In genomic region chr9:37624073-37624472, GRCh38 we compare ENCODE assay signal across 30 cellular contexts. TPM values are rescaled to one million over a fixed set of nuclear protein-coding genes. Genes with fewer than 3 reads are reported as not detected.
"Had no signal": no experiment of that assay in that cellular context is flagged by ENCODE, and none has a peak within 500 bp of the region (broad histone marks: within the 10 kb centered on the region; RNA-seq: fewer than 3 reads in every experiment).

No MANE protein-coding gene starts in this region.

- H3K4me3 ChIP-seq: coronary artery, dorsolateral prefrontal cortex, esophagus muscularis mucosa, gastrocnemius medialis, heart left ventricle had no signal

- H3K27me3 Mint-ChIP-seq: activated B cell treated with CpG ODN at 0.5 μM for 24 hours; activated CD8-positive, alpha-beta T cell treated with anti-CD3 and anti-CD28 coated beads for 36 hours; activated naive CD4-positive, alpha-beta T cell treated with anti-CD3 and anti-CD28 coated beads, Interleukin-2, amount 50 U/mL, for 24 hours; central memory CD8-positive, alpha-beta T cell had no signal

- H3K9me3 ChIP-seq: esophagus muscularis mucosa, gastrocnemius medialis, heart left ventricle had no signal

- H3K4me1 Mint-ChIP-seq: activated B cell treated with CpG ODN at 0.5 μM for 24 hours; activated naive CD4-positive, alpha-beta T cell treated with anti-CD3 and anti-CD28 coated beads, Interleukin-2, amount 50 U/mL, for 24 hours; activated naive CD8-positive, alpha-beta T cell treated with anti-CD3 and anti-CD28 coated beads, Interleukin-2, amount 10 ng/mL, durations not matched to agents 7 days and 5 days; central memory CD8-positive, alpha-beta T cell had no signal

- H3K4me3 Mint-ChIP-seq: activated B cell treated with CpG ODN at 0.5 μM for 24 hours; activated CD8-positive, alpha-beta T cell treated with anti-CD3 and anti-CD28 coated beads for 36 hours; activated naive CD4-positive, alpha-beta T cell treated with anti-CD3 and anti-CD28 coated beads for 36 hours; activated naive CD4-positive, alpha-beta T cell treated with anti-CD3 and anti-CD28 coated beads, Interleukin-2, amount 50 U/mL, for 24 hours; activated naive CD8-positive, alpha-beta T cell treated with anti-CD3 and anti-CD28 coated beads, Interleukin-2, amount 10 ng/mL, durations not matched to agents 7 days and 5 days; activated T-helper 1 cell treated with anti-CD3 and anti-CD28 coated beads, Interleukin-12 subunit alpha, Interleukin-12 subunit beta, Interleukin-2, Interleukin-4 antibody, amounts not matched to agents 30 ng/mL and 10 ng/mL and 1 ng/mL, durations not matched to agents 14 hours and 24 hours and 36 hours; central memory CD8-positive, alpha-beta T cell; dendritic cell treated with granulocyte-macrophage colony-stimulating factor and Interleukin-4, amounts not matched to agents 40 ng/mL and 50 ng/mL, for 4 days had no signal

- H3K27ac ChIP-seq: brain microvascular endothelial cell, coronary artery, dorsolateral prefrontal cortex, esophagus muscularis mucosa, foreskin keratinocyte, gastrocnemius medialis, heart left ventricle had no signal

- H3K36me3 Mint-ChIP-seq: activated naive CD4-positive, alpha-beta T cell treated with anti-CD3 and anti-CD28 coated beads, Interleukin-2, amount 50 U/mL, for 24 hours; activated naive CD8-positive, alpha-beta T cell treated with anti-CD3 and anti-CD28 coated beads, Interleukin-2, amount 10 ng/mL, durations not matched to agents 7 days and 5 days had no signal

- H3K27me3 ChIP-seq: brain microvascular endothelial cell, dorsolateral prefrontal cortex, gastrocnemius medialis, heart left ventricle had no signal

- H3K36me3 ChIP-seq: brain microvascular endothelial cell, esophagus muscularis mucosa, gastrocnemius medialis, heart left ventricle had no signal

- DNase-seq: activated B cell treated with CpG ODN at 0.5 μM for 24 hours; activated CD4-positive, alpha-beta T cell treated with anti-CD3 and anti-CD28 coated beads for 48 hours; activated CD4-positive, alpha-beta T cell treated with anti-CD3 and anti-CD28 coated beads, Interleukin-2, amount 50 U/mL, for 1 hour; activated CD4-positive, alpha-beta T cell treated with anti-CD3 and anti-CD28 coated beads, Interleukin-2, amount 50 U/mL, for 48 hours; activated CD8-positive, alpha-beta memory T cell treated with anti-CD3 and anti-CD28 coated beads for 24 hours; activated CD8-positive, alpha-beta T cell treated with anti-CD3 and anti-CD28 coated beads for 36 hours; activated effector memory CD4-positive, alpha-beta T cell treated with anti-CD3 and anti-CD28 coated beads, Interleukin-2, amount 50 U/mL, for 16 hours; activated naive CD4-positive, alpha-beta T cell treated with anti-CD3 and anti-CD28 coated beads for 36 hours; activated naive CD8-positive, alpha-beta T cell treated with anti-CD3 and anti-CD28 coated beads, Interleukin-2, amount 10 ng/mL, durations not matched to agents 7 days and 5 days; activated T-cell treated with anti-CD3 and anti-CD28 coated beads, Interleukin-2, amount 50 U/mL, for 48 hours; amniotic stem cell; anterior cingulate cortex; brain microvascular endothelial cell; dorsolateral prefrontal cortex; effector memory CD4-positive, alpha-beta T cell; erythroblast; foreskin keratinocyte; gastrocnemius medialis; glutamatergic neuron; heart left ventricle; hypothalamus; T-helper 2 cell had no signal

- H3K27ac Mint-ChIP-seq: activated B cell treated with CpG ODN at 0.5 μM for 24 hours; activated CD8-positive, alpha-beta T cell treated with anti-CD3 and anti-CD28 coated beads for 36 hours; activated naive CD4-positive, alpha-beta T cell treated with anti-CD3 and anti-CD28 coated beads for 36 hours; activated naive CD4-positive, alpha-beta T cell treated with anti-CD3 and anti-CD28 coated beads, Interleukin-2, amount 50 U/mL, for 24 hours; activated naive CD8-positive, alpha-beta T cell treated with anti-CD3 and anti-CD28 coated beads, Interleukin-2, amount 10 ng/mL, durations not matched to agents 7 days and 5 days; activated T-helper 1 cell treated with anti-CD3 and anti-CD28 coated beads, Interleukin-12 subunit alpha, Interleukin-12 subunit beta, Interleukin-2, Interleukin-4 antibody, amounts not matched to agents 30 ng/mL and 10 ng/mL and 1 ng/mL, durations not matched to agents 14 hours and 24 hours and 36 hours; activated T-helper 2 cell treated with anti-CD3 and anti-CD28 coated beads, Interferon-gamma antibody, Interleukin-2, Interleukin-4, amounts not matched to agents 10 μg/mL and 5 μg/mL and 100 μg/mL, durations not matched to agents 14 hours and 24 hours and 36 hours; dendritic cell treated with granulocyte-macrophage colony-stimulating factor and Interleukin-4, amounts not matched to agents 40 ng/mL and 50 ng/mL, for 4 days had no signal

- H3K4me1 ChIP-seq: esophagus muscularis mucosa, gastrocnemius medialis, heart left ventricle had no signal

- H3K9me3 Mint-ChIP-seq: activated B cell treated with CpG ODN at 0.5 μM for 24 hours; activated CD8-positive, alpha-beta T cell treated with anti-CD3 and anti-CD28 coated beads for 36 hours; activated naive CD4-positive, alpha-beta T cell treated with anti-CD3 and anti-CD28 coated beads for 36 hours; activated naive CD4-positive, alpha-beta T cell treated with anti-CD3 and anti-CD28 coated beads, Interleukin-2, amount 50 U/mL, for 24 hours; activated naive CD8-positive, alpha-beta T cell treated with anti-CD3 and anti-CD28 coated beads, Interleukin-2, amount 10 ng/mL, durations not matched to agents 7 days and 5 days; activated T-helper 1 cell treated with anti-CD3 and anti-CD28 coated beads, Interleukin-12 subunit alpha, Interleukin-12 subunit beta, Interleukin-2, Interleukin-4 antibody, amounts not matched to agents 30 ng/mL and 10 ng/mL and 1 ng/mL, durations not matched to agents 14 hours and 24 hours and 36 hours; activated T-helper 2 cell treated with anti-CD3 and anti-CD28 coated beads, Interferon-gamma antibody, Interleukin-2, Interleukin-4, amounts not matched to agents 10 μg/mL and 5 μg/mL and 100 μg/mL, durations not matched to agents 14 hours and 24 hours and 36 hours; central memory CD8-positive, alpha-beta T cell; dendritic cell treated with granulocyte-macrophage colony-stimulating factor and Interleukin-4, amounts not matched to agents 40 ng/mL and 50 ng/mL, for 4 days had no signal

RNA-seq across cellular contexts. Expression of gene FRMPD1, which starts 26.7 kb away (rescaled TPM):
- total RNA-seq: activated CD8-positive, alpha-beta T cell treated with anti-CD3 and anti-CD28 coated beads for 36 hours; activated naive CD4-positive, alpha-beta T cell treated with anti-CD3 and anti-CD28 coated beads for 36 hours; activated naive CD8-positive, alpha-beta T cell treated with anti-CD3 and anti-CD28 coated beads, Interleukin-2, amount 10 ng/mL, durations not matched to agents 7 days and 5 days; activated T-helper 2 cell treated with anti-CD3 and anti-CD28 coated beads, Interferon-gamma antibody, Interleukin-2, Interleukin-4, amounts not matched to agents 10 μg/mL and 5 μg/mL and 100 μg/mL, durations not matched to agents 14 hours and 24 hours and 36 hours; bronchial epithelial cell had no signal
